ENCODE assay signal across 21 cellular contexts in the genomic region with DNA sequence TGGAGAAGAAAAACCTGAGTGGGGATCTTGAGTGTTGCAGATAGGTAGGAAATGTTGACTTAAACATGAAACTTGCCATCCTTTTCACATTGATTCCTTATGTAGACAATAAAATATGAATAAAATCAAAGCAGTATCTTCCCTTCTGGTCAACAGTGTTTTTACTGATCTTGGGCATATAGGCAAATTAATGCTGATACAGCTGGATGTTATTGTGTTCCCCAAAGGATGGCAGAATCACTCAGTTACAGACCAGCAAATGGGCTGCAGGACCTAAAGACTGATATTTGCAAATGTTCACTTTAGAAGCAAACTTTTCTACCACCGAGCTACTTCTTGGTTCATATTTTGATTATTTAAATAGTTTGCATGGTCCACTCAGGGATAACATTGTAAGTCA.
"Had no signal": no experiment of that assay in that cellular context is flagged by ENCODE, and none has a peak within 500 bp of the region (broad histone marks: within the 10 kb centered on the region; RNA-seq: fewer than 3 reads in every experiment).

No MANE protein-coding gene starts in this region.

- H3K9me3 Mint-ChIP-seq: activated CD4-positive, alpha-beta T cell treated with anti-CD3 and anti-CD28 coated beads, Interleukin-2, amount 10 ng/mL, durations not matched to agents 24 days and 14 days; natural killer cell; type B pancreatic cell had no signal

- H3K4me3 ChIP-seq: heart right ventricle, sigmoid colon, smooth muscle cell, thoracic aorta had no signal

- H3K27ac Mint-ChIP-seq: type B pancreatic cell had no signal

- H3K4me2 ChIP-seq: smooth muscle cell had no signal

- H3K27me3 ChIP-seq: brain microvascular endothelial cell, heart right ventricle, sigmoid colon had no signal

- H3K27ac ChIP-seq: brain microvascular endothelial cell, heart right ventricle, sigmoid colon, thoracic aorta had no signal

- H3K4me1 Mint-ChIP-seq: natural killer cell had no signal

- ATAC-seq: heart right ventricle, natural killer cell had no signal

- DNase-seq: activated CD4-positive, alpha-beta T cell treated with anti-CD3 and anti-CD28 coated beads, Interleukin-2, amount 10 ng/mL, durations not matched to agents 24 days and 14 days; activated CD8-positive, alpha-beta memory T cell treated with anti-CD3 and anti-CD28 coated beads for 24 hours; activated naive CD4-positive, alpha-beta T cell; aorta; brain microvascular endothelial cell; central memory CD4-positive, alpha-beta T cell; dermis blood vessel endothelial cell; effector CD8-positive, alpha-beta T cell; erythroblast; foreskin fibroblast; heart right ventricle; islet precursor cell; left cardiac atrium; midbrain; natural killer cell; sigmoid colon; stimulated activated CD4-positive, alpha-beta T cell treated with anti-CD3 and anti-CD28 coated beads, Interleukin-2, amount 100 ng/mL, for 48 hours; stimulated activated naive CD4-positive, alpha-beta T cell had no signal

- H3K4me3 Mint-ChIP-seq: activated CD4-positive, alpha-beta T cell treated with anti-CD3 and anti-CD28 coated beads, Interleukin-2, amount 10 ng/mL, durations not matched to agents 24 days and 14 days; natural killer cell; type B pancreatic cell had no signal

- H3K4me1 ChIP-seq: sigmoid colon had no signal

- H3K27me3 Mint-ChIP-seq: activated CD4-positive, alpha-beta T cell treated with anti-CD3 and anti-CD28 coated beads, Interleukin-2, amount 10 ng/mL, durations not matched to agents 24 days and 14 days; type B pancreatic cell had no signal

- H3K9me3 ChIP-seq: heart right ventricle, sigmoid colon, thoracic aorta had no signal
